33 cellular contexts compared by ENCODE assay signal in the genomic region with DNA sequence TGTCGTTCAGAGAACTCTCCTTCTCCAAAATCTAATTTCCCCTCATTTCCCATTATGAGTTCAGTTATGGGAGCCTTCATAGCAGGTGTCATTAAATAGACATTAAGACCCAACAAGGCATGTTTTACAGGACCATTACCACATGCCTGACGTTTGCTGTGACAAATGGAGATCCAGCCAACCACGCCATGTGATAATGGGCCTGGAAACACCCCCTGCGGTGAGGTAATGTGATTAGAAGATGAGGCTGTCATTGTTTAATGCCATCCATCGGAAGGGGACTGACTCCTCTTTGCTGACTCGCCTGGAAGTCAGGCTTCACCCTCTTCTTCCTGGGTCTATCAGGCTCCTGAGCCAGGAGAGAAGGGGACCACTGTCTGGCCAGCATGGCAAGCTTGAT.
"Had no signal": no experiment of that assay in that cellular context is flagged by ENCODE, and none has a peak within 500 bp of the region (broad histone marks: within the 10 kb centered on the region; RNA-seq: fewer than 3 reads in every experiment).

No MANE protein-coding gene starts in this region.

- H3K36me3 Mint-ChIP-seq: activated CD8-positive, alpha-beta memory T cell treated with anti-CD3 and anti-CD28 coated beads, Interleukin-2, amount 10 ng/mL, durations not matched to agents 7 days and 5 days; activated naive CD4-positive, alpha-beta T cell treated with anti-CD3 and anti-CD28 coated beads, Interleukin-2, amount 50 U/mL, for 24 hours; activated naive CD8-positive, alpha-beta T cell treated with anti-CD3 and anti-CD28 coated beads, Interleukin-2, amount 10 ng/mL, durations not matched to agents 7 days and 5 days had no signal

- H3K4me1 ChIP-seq: ascending aorta, Peyer's patch, SJSA1 had no signal

- H3K4me1 Mint-ChIP-seq: activated B cell treated with CpG ODN at 0.5 μM for 24 hours; activated CD4-positive, alpha-beta memory T cell treated with anti-CD3 and anti-CD28 coated beads, Interleukin-2, amount 10 ng/mL, durations not matched to agents 7 days and 5 days; activated CD8-positive, alpha-beta memory T cell treated with anti-CD3 and anti-CD28 coated beads, Interleukin-2, amount 10 ng/mL, durations not matched to agents 7 days and 5 days; activated naive CD4-positive, alpha-beta T cell treated with anti-CD3 and anti-CD28 coated beads, Interleukin-2, amount 50 U/mL, for 24 hours; activated naive CD8-positive, alpha-beta T cell treated with anti-CD3 and anti-CD28 coated beads, Interleukin-2, amount 10 ng/mL, durations not matched to agents 7 days and 5 days had no signal

- ATAC-seq: activated CD8-positive, alpha-beta memory T cell treated with anti-CD3 and anti-CD28 coated beads, Interleukin-2, amount 10 ng/mL, durations not matched to agents 7 days and 5 days; PC-3 had no signal

- DNase-seq: activated B cell treated with CpG ODN at 0.5 μM for 24 hours; activated CD4-positive, alpha-beta memory T cell treated with anti-CD3 and anti-CD28 coated beads, Interleukin-2, amount 10 ng/mL, durations not matched to agents 7 days and 5 days; activated CD4-positive, alpha-beta T cell treated with anti-CD3 and anti-CD28 coated beads for 4 hours; activated CD4-positive, CD25-positive, alpha-beta regulatory T cell treated with anti-CD3 and anti-CD28 coated beads, Interleukin-2, amount 50 U/mL, for 72 hours; activated CD8-positive, alpha-beta memory T cell treated with anti-CD3 and anti-CD28 coated beads for 24 hours; activated CD8-positive, alpha-beta memory T cell treated with anti-CD3 and anti-CD28 coated beads, Interleukin-2, amount 10 ng/mL, durations not matched to agents 7 days and 5 days; activated CD8-positive, alpha-beta memory T cell treated with anti-CD3 and anti-CD28 coated beads, Interleukin-2, amount 50 U/mL, for 48 hours; activated effector memory CD4-positive, alpha-beta T cell treated with Interleukin-2 at 50 U/mL for 16 hours; activated naive CD4-positive, alpha-beta T cell; activated naive CD8-positive, alpha-beta T cell treated with anti-CD3 and anti-CD28 coated beads, Interleukin-2, amount 10 ng/mL, durations not matched to agents 7 days and 5 days; activated T-cell treated with anti-CD3 and anti-CD28 coated beads, Interleukin-2, amount 50 U/mL, for 48 hours; amygdala; NCI-H1092 treated with DMSO at 0.1 percent for 48 hours; NCI-H1694; NCI-H1930; NCI-H2081 treated with DMSO at 0.1 percent for 48 hours; NCI-H2171; NCI-H510A; NCI-H526; NK-92 treated with Interleukin-12 subunit alpha and Interleukin-12 subunit beta, amount 100 ng/mL, for 24 hours; PC-3; Peyer's patch; RPMI8226; SHP77 treated with DMSO at 0.1 percent for 48 hours; SK-N-SH; T-helper 1 cell; T-helper 2 cell; T-helper 9 cell had no signal

- H3K9ac ChIP-seq: KMS-11, SK-N-SH had no signal

- H3K4me3 ChIP-seq: ascending aorta, Peyer's patch, SJSA1 had no signal

- H3K9me3 Mint-ChIP-seq: activated CD4-positive, alpha-beta memory T cell treated with anti-CD3 and anti-CD28 coated beads, Interleukin-2, amount 10 ng/mL, durations not matched to agents 7 days and 5 days; activated naive CD4-positive, alpha-beta T cell treated with anti-CD3 and anti-CD28 coated beads, Interleukin-2, amount 50 U/mL, for 24 hours had no signal

- H3K4me3 Mint-ChIP-seq: activated B cell treated with CpG ODN at 0.5 μM for 24 hours; activated CD4-positive, alpha-beta memory T cell treated with anti-CD3 and anti-CD28 coated beads, Interleukin-2, amount 10 ng/mL, durations not matched to agents 7 days and 5 days; activated CD8-positive, alpha-beta memory T cell treated with anti-CD3 and anti-CD28 coated beads, Interleukin-2, amount 10 ng/mL, durations not matched to agents 7 days and 5 days; activated naive CD4-positive, alpha-beta T cell treated with anti-CD3 and anti-CD28 coated beads, Interleukin-2, amount 50 U/mL, for 24 hours; activated naive CD8-positive, alpha-beta T cell treated with anti-CD3 and anti-CD28 coated beads, Interleukin-2, amount 10 ng/mL, durations not matched to agents 7 days and 5 days had no signal

- H3K9me3 ChIP-seq: ascending aorta, Peyer's patch, SK-N-SH had no signal

- H3K27me3 Mint-ChIP-seq: activated CD4-positive, alpha-beta memory T cell treated with anti-CD3 and anti-CD28 coated beads, Interleukin-2, amount 10 ng/mL, durations not matched to agents 7 days and 5 days; activated CD8-positive, alpha-beta memory T cell treated with anti-CD3 and anti-CD28 coated beads, Interleukin-2, amount 10 ng/mL, durations not matched to agents 7 days and 5 days had no signal

- H3K36me3 ChIP-seq: ascending aorta, Peyer's patch, SJSA1 had no signal

- H3K27ac ChIP-seq: ascending aorta, KMS-11, Peyer's patch, SJSA1, VCaP had no signal

- H3K27ac Mint-ChIP-seq: activated B cell treated with CpG ODN at 0.5 μM for 24 hours; activated CD4-positive, alpha-beta memory T cell treated with anti-CD3 and anti-CD28 coated beads, Interleukin-2, amount 10 ng/mL, durations not matched to agents 7 days and 5 days; activated CD8-positive, alpha-beta memory T cell treated with anti-CD3 and anti-CD28 coated beads, Interleukin-2, amount 10 ng/mL, durations not matched to agents 7 days and 5 days; activated naive CD4-positive, alpha-beta T cell treated with anti-CD3 and anti-CD28 coated beads, Interleukin-2, amount 50 U/mL, for 24 hours; activated naive CD8-positive, alpha-beta T cell treated with anti-CD3 and anti-CD28 coated beads, Interleukin-2, amount 10 ng/mL, durations not matched to agents 7 days and 5 days had no signal

- H3K4me2 ChIP-seq: KMS-11, SK-N-SH had no signal

- H3K27me3 ChIP-seq: ascending aorta, Peyer's patch, SJSA1 had no signal
